8 cellular contexts compared by ENCODE assay signal in genomic region chr4:107931775-107932321, GRCh38. TPM values are rescaled to one million over a fixed set of nuclear protein-coding genes. Genes with fewer than 3 reads are reported as not detected.
DNase-seq lines count a peak whose midpoint lies in the region; ATAC-seq and TF ChIP-seq lines count a peak whose summit lies in the region.

No MANE protein-coding gene starts in this region.

- no peaks in the 10 kb centered on the region for H3K9me3 Mint-ChIP-seq in natural killer cell treated with Interleukin-12 subunit alpha and Interleukin-12 subunit beta and Interleukin-15 and Interleukin-18, amount 100 ng/mL, for 72 hours

- intact Hi-C loops in tibial artery (cut with DNase I; ENCODE audit: low total_unique reads), result loop anchor here (10.0 kb wide), 3 partner anchors 53 to 107 kb away; partner anchors contain the start of genes HADH and SGMS2

- no peaks in the 10 kb centered on the region for H3K27me3 Mint-ChIP-seq in natural killer cell treated with Interleukin-12 subunit alpha and Interleukin-12 subunit beta and Interleukin-15 and Interleukin-18, amount 100 ng/mL, for 72 hours

- H3K4me1 ChIP-seq in tibial artery, result peaks cover 0 to 30% (median 13%) of the 10 kb centered on the region in 4 donors

- peaks cover 14 to 17% of the 10 kb centered on the region in 2 donors for H3K4me1 Mint-ChIP-seq in natural killer cell treated with Interleukin-12 subunit alpha and Interleukin-12 subunit beta and Interleukin-15 and Interleukin-18, amount 100 ng/mL, for 72 hours (ENCODE audit: low read depth in 2 of 2)

- peak overlapping the region; percentile 90 for H3K4me3 Mint-ChIP-seq in natural killer cell treated with Interleukin-12 subunit alpha and Interleukin-12 subunit beta and Interleukin-15 and Interleukin-18, amount 100 ng/mL, for 72 hours

- no peak for TF ChIP-seq CTCF in tibial artery (IDR thresholded peaks at IDR 0.05)

- DNase-seq in activated CD4-positive, CD25-positive, alpha-beta regulatory T cell treated with anti-CD3 and anti-CD28 coated beads, Interleukin-2, amount 50 U/mL, for 72 hours, result peak; percentile 36
- peak; percentile 11 for DNase-seq in effector CD4-positive, alpha-beta T cell
- no peak for DNase-seq in natural killer cell treated with Interleukin-12 subunit alpha and Interleukin-12 subunit beta and Interleukin-15 and Interleukin-18, amount 100 ng/mL, for 72 hours (ENCODE audit: low spot score)
- peak; percentile 26 to 68 for DNase-seq in tibial artery
- DNase-seq in SIG-M5 (lab: John Stamatoyannopoulos, UW), result no peak
- no peak for DNase-seq in NCI-H1694 (lab: John Stamatoyannopoulos, UW)

- ATAC-seq in GM18519 (IDR thresholded peaks at IDR 0.05; ENCODE audit: low FRiP score, unreplicated experiment), result peak; percentile 10
- ATAC-seq in HG03066 (IDR thresholded peaks at IDR 0.05; ENCODE audit: low read depth, unreplicated experiment), result peak; percentile 21
- peak in 1 of 2 donors; percentile 32 for ATAC-seq in natural killer cell treated with Interleukin-12 subunit alpha and Interleukin-12 subunit beta and Interleukin-15 and Interleukin-18, amount 100 ng/mL, for 72 hours

- no peaks in the 10 kb centered on the region for H3K36me3 Mint-ChIP-seq in natural killer cell treated with Interleukin-12 subunit alpha and Interleukin-12 subunit beta and Interleukin-15 and Interleukin-18, amount 100 ng/mL, for 72 hours

- peak overlapping the region; percentile 88 to 89 for H3K27ac ChIP-seq in tibial artery

- no peaks in the 10 kb centered on the region for H3K27me3 ChIP-seq in tibial artery

- peak overlapping the region; percentile 51 to 58 for H3K27ac Mint-ChIP-seq in natural killer cell treated with Interleukin-12 subunit alpha and Interleukin-12 subunit beta and Interleukin-15 and Interleukin-18, amount 100 ng/mL, for 72 hours

- H3K9me3 ChIP-seq in tibial artery, result no peaks in the 10 kb centered on the region

- H3K36me3 ChIP-seq in tibial artery, result peaks cover 0 to 12% (median 0%) of the 10 kb centered on the region in 3 donors

- peak overlapping the region; percentile 75 to 84 for H3K4me3 ChIP-seq in tibial artery

RNA-seq across cellular contexts. Expression of gene CYP2U1, which starts 0.5 kb away (rescaled TPM):
- 1 to 10 TPM; 1.6 to 4.3 TPM for total RNA-seq in natural killer cell treated with Interleukin-12 subunit alpha and Interleukin-12 subunit beta and Interleukin-15 and Interleukin-18, amount 100 ng/mL, for 72 hours

RNA-seq across cellular contexts. Expression of gene HADH, which starts 57.8 kb away (rescaled TPM):
- 10 to 100 TPM; 21.3 to 33.9 TPM for total RNA-seq in natural killer cell treated with Interleukin-12 subunit alpha and Interleukin-12 subunit beta and Interleukin-15 and Interleukin-18, amount 100 ng/mL, for 72 hours

Comparison
In these comparisons a context has a peak if more than half of its experiments do, and no peak if none do; other contexts are left out.
1. DNase-seq: peak in activated CD4-positive, CD25-positive, alpha-beta regulatory T cell treated with anti-CD3 and anti-CD28 coated beads, Interleukin-2, amount 50 U/mL, for 72 hours (single experiment), effector CD4-positive, alpha-beta T cell (single experiment) and tibial artery (2 of 2); none in natural killer cell treated with Interleukin-12 subunit alpha and Interleukin-12 subunit beta and Interleukin-15 and Interleukin-18, amount 100 ng/mL, for 72 hours (single experiment), SIG-M5 (single experiment) and NCI-H1694 (single experiment).